Comparison of ENCODE assay signal across 14 cellular contexts in the genomic region with DNA sequence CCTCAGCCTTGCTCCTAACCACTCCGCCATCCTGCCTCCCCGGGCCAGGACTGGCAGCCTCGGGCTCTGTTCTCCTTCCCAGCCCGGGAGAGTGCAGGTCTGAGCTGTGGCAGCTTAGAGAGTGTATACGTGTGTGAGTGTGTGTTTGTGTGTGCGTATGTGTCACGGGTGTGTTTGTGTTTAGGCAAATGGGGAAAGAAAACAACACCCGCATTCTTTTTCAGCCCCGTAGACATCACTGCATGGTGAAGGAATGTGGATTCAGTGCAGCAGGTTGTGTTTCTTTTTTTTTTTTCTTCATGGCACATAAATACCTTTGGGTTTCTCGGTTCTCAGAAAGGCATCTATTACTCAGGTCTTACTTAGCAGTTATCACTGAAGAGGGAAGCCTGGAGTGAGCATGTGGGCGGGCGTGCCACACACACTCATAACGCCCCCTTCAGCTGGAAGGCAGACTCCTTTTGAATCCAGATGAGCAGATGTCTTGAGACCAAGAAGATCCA. TPM values are rescaled to one million over a fixed set of nuclear protein-coding genes. Genes with fewer than 3 reads are reported as not detected.
A peak's percentile ranks its signal among the peaks of the same experiment; 100 is the strongest.
DNase-seq lines count a peak whose midpoint lies in the region; ATAC-seq, FAIRE-seq and TF ChIP-seq lines count a peak whose summit lies in the region.
"Had no signal": no experiment of that assay in that cellular context is flagged by ENCODE, and none has a peak within 500 bp of the region (broad histone marks: within the 10 kb centered on the region; RNA-seq: fewer than 3 reads in every experiment).

No MANE protein-coding gene starts in this region.

- no peak overlapping the region for H2AFZ ChIP-seq in astrocyte (ENCODE audit: low read depth, low read length)

- H3K79me2 ChIP-seq in astrocyte (ENCODE audit: insufficient read depth, low read length): peaks cover 87% of the 10 kb centered on the region

- DNase-seq in AG10803 (ENCODE audit: low read depth) (peak; percentile 85), KBM-7 (peak; percentile 3), astrocyte (ENCODE audit: low read depth) (peak; percentile 98), left kidney (ENCODE audit: low read depth, low spot score) (peak; percentile 77), mucosa of gallbladder (ENCODE audit: low spot score) (no peak), DMS114 treated with DMSO at 0.1 percent for 48 hours (lab: John Stamatoyannopoulos, UW; ENCODE audit: unreplicated experiment) (no peak)
- DNase-seq in effector memory CD4-positive, alpha-beta T cell: no peak
- DNase-seq: activated CD4-positive, alpha-beta T cell treated with anti-CD3 and anti-CD28 coated beads, Interleukin-2, amount 50 U/mL, for 4 hours; Calu3; cortex of kidney; left ventricle myocardium superior; NCI-H526; upper lobe of left lung had no signal

- H3K27me3 Mint-ChIP-seq in astrocyte (ENCODE audit: low read depth, unreplicated experiment): no peaks in the 10 kb centered on the region

- peak; percentile 93 for FAIRE-seq in astrocyte (lab: Jason Lieb, UNC)

- no peak overlapping the region for H3K4me3 Mint-ChIP-seq in astrocyte (ENCODE audit: unreplicated experiment)

- H3K9me3 Mint-ChIP-seq in astrocyte (ENCODE audit: unreplicated experiment): no peaks in the 10 kb centered on the region

- peak; percentile 50 for TF ChIP-seq CTCF in AG10803 (conservative IDR thresholded peaks at IDR 0.05; ENCODE audit: low read length)
- no peak for TF ChIP-seq CTCF in astrocyte (IDR thresholded peaks at IDR 0.05; ENCODE audit: insufficient read depth, low read depth, low read length)

- peak overlapping the region; percentile 87 for H3K27ac ChIP-seq in astrocyte (ENCODE audit: low read depth, low read length)
- no peak overlapping the region for H3K27ac ChIP-seq in effector memory CD4-positive, alpha-beta T cell (ENCODE audit: insufficient read depth, low read length, poor library complexity, severe bottlenecking)
- H3K27ac ChIP-seq: upper lobe of left lung had no signal

- peaks cover 70% of the 10 kb centered on the region for H4K20me1 ChIP-seq in astrocyte (ENCODE audit: insufficient read depth, low read length)

- in situ Hi-C loops in KBM-7 (cut with MboI; ENCODE audit: low pct_unique_long_range_greater_than_20kb, low sequenced_read_pairs): no loop called here

- H3K9me3 ChIP-seq in astrocyte (ENCODE audit: insufficient read depth, low read depth, low read length): no peaks in the 10 kb centered on the region
- H3K9me3 ChIP-seq in effector memory CD4-positive, alpha-beta T cell (ENCODE audit: control insufficient read depth, low read length): no peaks in the 10 kb centered on the region
- H3K9me3 ChIP-seq: upper lobe of left lung had no signal

- peaks cover 46% of the 10 kb centered on the region for H3K4me1 ChIP-seq in astrocyte (ENCODE audit: insufficient read depth, low read length)
- H3K4me1 ChIP-seq in effector memory CD4-positive, alpha-beta T cell (ENCODE audit: control insufficient read depth, insufficient read depth, low read length, poor library complexity, severe bottlenecking): no peaks in the 10 kb centered on the region

- no peak overlapping the region for H3K27ac Mint-ChIP-seq in astrocyte (ENCODE audit: unreplicated experiment)

- H3K4me3 ChIP-seq in AG10803 (ENCODE audit: low read length) (no peak overlapping the region), astrocyte (ENCODE audit: insufficient read depth, low read depth, low read length) (no peak overlapping the region)
- no peak overlapping the region for H3K4me3 ChIP-seq in effector memory CD4-positive, alpha-beta T cell (ENCODE audit: insufficient read depth, low read depth, low read length, poor library complexity, severe bottlenecking)
- H3K4me3 ChIP-seq: upper lobe of left lung had no signal

- ATAC-seq in HG03439 (IDR thresholded peaks at IDR 0.05; ENCODE audit: unreplicated experiment): no peak
- ATAC-seq: left ventricle myocardium superior had no signal

- H3K4me1 Mint-ChIP-seq in astrocyte (ENCODE audit: low read depth, unreplicated experiment): peaks cover 41% of the 10 kb centered on the region

- peak overlapping the region; percentile 75 for H3K9ac ChIP-seq in astrocyte (ENCODE audit: low read length)

- peak overlapping the region; percentile 76 for H3K4me2 ChIP-seq in astrocyte (ENCODE audit: low read length)

- H3K27me3 ChIP-seq in astrocyte (ENCODE audit: insufficient read depth, low read length): no peaks in the 10 kb centered on the region
- no peaks in the 10 kb centered on the region for H3K27me3 ChIP-seq in effector memory CD4-positive, alpha-beta T cell (replicated peaks; ENCODE audit: control insufficient read depth, insufficient read depth, low read length, poor library complexity, severe bottlenecking)
- H3K27me3 ChIP-seq: upper lobe of left lung had no signal

- no peaks in the 10 kb centered on the region for H3K36me3 ChIP-seq in astrocyte (ENCODE audit: insufficient read depth, low read length)
- H3K36me3 ChIP-seq in effector memory CD4-positive, alpha-beta T cell (ENCODE audit: control insufficient read depth, insufficient read depth, low read length): no peaks in the 10 kb centered on the region
- H3K36me3 ChIP-seq: upper lobe of left lung had no signal

- H3K36me3 Mint-ChIP-seq in astrocyte (ENCODE audit: low read depth, unreplicated experiment): peaks cover 6% of the 10 kb centered on the region

RNA-seq across cellular contexts. Expression of a gene that starts 44.2 kb away (rescaled TPM):
- total RNA-seq in astrocyte: 42.9 and 44.5 TPM in 2 replicates
- 9.2 TPM for total RNA-seq in mucosa of gallbladder

Comparison
In these comparisons a context has a peak if more than half of its experiments do, and no peak if none do; other contexts are left out.
1. DNase-seq: peak in AG10803 (single experiment), KBM-7 (single experiment), astrocyte (single experiment) and left kidney (single experiment); none in mucosa of gallbladder (single experiment), effector memory CD4-positive, alpha-beta T cell (0 of 3) and DMS114 treated with DMSO at 0.1 percent for 48 hours (single experiment).